In the genomic region with DNA sequence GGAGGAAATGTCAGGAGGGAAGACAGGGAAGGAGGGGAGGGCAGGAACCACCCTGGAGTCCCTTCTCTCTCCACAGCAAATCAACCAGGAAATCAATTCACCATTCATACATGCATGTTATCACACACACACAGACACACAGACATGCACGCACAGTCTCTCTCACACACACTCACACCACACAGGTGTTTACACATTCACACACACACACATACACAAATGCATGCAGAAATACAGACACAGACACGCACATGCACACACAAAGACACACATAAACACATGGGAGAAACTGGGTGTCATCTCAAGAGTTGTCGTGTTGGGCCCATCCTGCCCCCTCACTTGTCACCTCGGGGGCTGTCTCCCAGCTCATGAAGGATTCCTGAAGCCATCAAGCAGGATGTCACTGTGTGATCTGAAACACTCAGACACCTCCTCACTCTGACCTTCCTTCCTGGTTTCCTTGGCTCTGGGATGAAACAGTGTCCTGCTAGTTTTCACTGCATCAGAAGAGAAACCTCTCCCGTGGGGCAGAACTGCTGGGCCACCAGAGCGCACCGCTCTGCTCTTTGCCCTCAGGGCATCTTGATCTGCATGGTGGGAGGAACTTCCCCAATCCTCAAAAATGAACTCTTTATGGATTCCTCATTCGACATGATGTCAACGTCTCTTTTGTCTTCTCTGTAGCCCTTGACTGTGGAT, we compare ENCODE assay signal across 25 cellular contexts. TPM values are rescaled to one million over a fixed set of nuclear protein-coding genes. Genes with fewer than 3 reads are reported as not detected.
"Had no signal": no experiment of that assay in that cellular context is flagged by ENCODE, and none has a peak within 500 bp of the region (broad histone marks: within the 10 kb centered on the region; RNA-seq: fewer than 3 reads in every experiment).

No MANE protein-coding gene starts in this region.

- H3K36me3 ChIP-seq: lower lobe of right lung, tibial artery, uterus, WERI-Rb-1 had no signal

- H3K4me1 ChIP-seq: lower lobe of right lung, tibial artery, uterus had no signal

- H3K27ac ChIP-seq: dorsolateral prefrontal cortex, foreskin keratinocyte, lower lobe of right lung, tibial artery, uterus, WERI-Rb-1 had no signal

- DNase-seq: activated CD4-positive, alpha-beta T cell treated with anti-CD3 and anti-CD28 coated beads for 1 hour; activated naive CD4-positive, alpha-beta T cell treated with Interleukin-2 at 50 U/mL for 16 hours; activated naive CD8-positive, alpha-beta T cell treated with anti-CD3 and anti-CD28 coated beads, Interleukin-2, amount 10 ng/mL, durations not matched to agents 7 days and 5 days; amygdala; caudate nucleus; dorsolateral prefrontal cortex; foreskin keratinocyte; glutamatergic neuron; hippocampal formation; left colon; lower lobe of right lung; stimulated activated CD4-positive, alpha-beta T cell treated with anti-CD3 and anti-CD28 coated beads, Interleukin-12 subunit alpha, Interleukin-12 subunit beta, amount 100 ng/mL, for 4 hours; stimulated activated CD4-positive, alpha-beta T cell treated with anti-CD3 and anti-CD28 coated beads, Interleukin-1b, Interleukin-23, amount 100 ng/mL, for 48 hours; stimulated activated naive CD8-positive, alpha-beta T cell treated with anti-CD3 and anti-CD28 coated beads, Interleukin-15, Interleukin-2, amounts not matched to agents 100 U/mL and 50 U/mL, for 24 hours; substantia nigra; SW 1271; T-helper 2 cell; tibial artery; uterus; WERI-Rb-1 had no signal

- H3K4me3 ChIP-seq: dorsolateral prefrontal cortex, lower lobe of right lung, tibial artery, uterus had no signal

- H3K27me3 ChIP-seq: dorsolateral prefrontal cortex, foreskin keratinocyte, tibial artery, uterus had no signal

- H3K9me3 ChIP-seq: tibial artery, uterus had no signal

RNA-seq across cellular contexts. Expression of a gene that starts 9.2 kb away (rescaled TPM):
- total RNA-seq: activated CD8-positive, alpha-beta memory T cell treated with anti-CD3 and anti-CD28 coated beads for 36 hours; activated naive CD8-positive, alpha-beta T cell treated with anti-CD3 and anti-CD28 coated beads, Interleukin-2, amount 10 ng/mL, durations not matched to agents 7 days and 5 days; activated T-helper 2 cell treated with anti-CD3 and anti-CD28 coated beads, Interferon-gamma antibody, Interleukin-2, Interleukin-4, amounts not matched to agents 10 μg/mL and 5 μg/mL and 100 μg/mL, durations not matched to agents 14 hours and 24 hours and 36 hours; epithelial cell of proximal tubule; left colon; mesothelial cell of epicardium had no signal

RNA-seq across cellular contexts. Expression of a gene that starts 15.8 kb away (rescaled TPM):
- total RNA-seq: activated CD8-positive, alpha-beta memory T cell treated with anti-CD3 and anti-CD28 coated beads for 36 hours; activated naive CD8-positive, alpha-beta T cell treated with anti-CD3 and anti-CD28 coated beads, Interleukin-2, amount 10 ng/mL, durations not matched to agents 7 days and 5 days; activated T-helper 2 cell treated with anti-CD3 and anti-CD28 coated beads, Interferon-gamma antibody, Interleukin-2, Interleukin-4, amounts not matched to agents 10 μg/mL and 5 μg/mL and 100 μg/mL, durations not matched to agents 14 hours and 24 hours and 36 hours; epithelial cell of proximal tubule; lower lobe of right lung; mesothelial cell of epicardium; renal cortical epithelial cell had no signal

RNA-seq across cellular contexts. Expression of a gene that starts 50.1 kb away (rescaled TPM):
- total RNA-seq: uterus had no signal
